In the genomic region with DNA sequence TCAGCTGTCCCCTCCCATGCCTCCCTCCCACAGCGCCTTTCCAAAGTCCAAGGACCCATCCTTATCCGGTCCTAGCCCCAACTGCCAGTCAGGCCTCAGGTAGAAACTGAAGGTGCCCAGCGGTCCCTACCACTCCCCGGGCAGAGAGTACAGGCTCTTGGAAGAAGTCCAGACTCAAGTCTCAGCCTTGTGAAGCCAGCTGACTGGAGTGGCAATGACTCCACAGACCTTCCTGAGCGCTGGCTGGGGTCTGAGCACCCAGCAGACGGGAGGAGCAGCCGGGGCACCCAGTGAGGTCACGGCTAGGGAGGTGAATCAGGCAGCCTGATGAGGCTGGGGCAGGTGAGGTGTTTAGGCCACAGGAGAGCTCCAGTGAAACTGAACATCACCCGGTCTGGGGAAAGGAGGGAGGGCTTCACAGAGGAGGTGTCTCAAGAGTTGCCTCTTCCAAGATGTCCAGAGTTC, we compare ENCODE assay signal across 15 cellular contexts.
DNase-seq lines count a peak whose midpoint lies in the region; ATAC-seq, FAIRE-seq and TF ChIP-seq lines count a peak whose summit lies in the region.
"Had no signal": no experiment of that assay in that cellular context is flagged by ENCODE, and none has a peak within 500 bp of the region (broad histone marks: within the 10 kb centered on the region; RNA-seq: fewer than 3 reads in every experiment).

No MANE protein-coding gene starts in this region.

- no peaks in the 10 kb centered on the region for H3K9me3 Mint-ChIP-seq in activated naive CD8-positive, alpha-beta T cell (ENCODE audit: low read depth)
- no peaks in the 10 kb centered on the region for H3K9me3 Mint-ChIP-seq in activated naive CD8-positive, alpha-beta T cell treated with anti-CD3 and anti-CD28 coated beads, Interleukin-2, amount 50 U/mL, for 24 hours
- no peaks in the 10 kb centered on the region for H3K9me3 Mint-ChIP-seq in T-helper 2 cell treated with Interferon-gamma antibody and Interleukin-4, amounts not matched to agents 5 μg/mL and 100 μg/mL, for 36 hours
- H3K9me3 Mint-ChIP-seq: activated T-helper 1 cell treated with anti-CD3 and anti-CD28 coated beads, Interleukin-12 subunit alpha, Interleukin-12 subunit beta, Interleukin-2, Interleukin-4 antibody, amounts not matched to agents 30 ng/mL and 10 ng/mL and 1 ng/mL, durations not matched to agents 14 hours and 24 hours and 36 hours had no signal

- H3K9ac ChIP-seq in H1 (replicated peaks in 1 of 4; ENCODE audit: extremely low read depth in 1 of 4, low read depth in 3 of 4, low read length in 3 of 4), result no peak overlapping the region

- CTCF ChIA-PET in H1 (lab: Charles Lee; ENCODE audit: partially characterized antibody), result interaction anchor here (0.9 to 1.9 kb wide), 4 partner anchors 23 to 58 kb away, joined by 3 to 11 read pairs (median 4); no protein-coding TSS in a partner anchor

- TF ChIP-seq CTCF in H1 (IDR thresholded peaks at IDR 0.05; ENCODE audit: control extremely low read depth in 1 of 3, insufficient read depth in 1 of 3, low read depth in 1 of 3, low read length in 3 of 3) (no peak), mucosa of descending colon (IDR thresholded peaks at IDR 0.05) (no peak), transverse colon (IDR thresholded peaks at IDR 0.05) (no peak)

- H3K27me3 Mint-ChIP-seq in activated naive CD8-positive, alpha-beta T cell, result no peaks in the 10 kb centered on the region
- H3K27me3 Mint-ChIP-seq in activated naive CD8-positive, alpha-beta T cell treated with anti-CD3 and anti-CD28 coated beads, Interleukin-2, amount 50 U/mL, for 24 hours, result no peaks in the 10 kb centered on the region
- H3K27me3 Mint-ChIP-seq in T-helper 2 cell treated with Interferon-gamma antibody and Interleukin-4, amounts not matched to agents 5 μg/mL and 100 μg/mL, for 36 hours (ENCODE audit: low read depth), result no peaks in the 10 kb centered on the region
- H3K27me3 Mint-ChIP-seq: activated CD4-positive, alpha-beta T cell treated with anti-CD3 and anti-CD28 coated beads for 36 hours had no signal

- 88% methylated on average over 9 of the region's 9 CpGs; no CpG with 5 or more reads in 1 of the 2 experiments for WGBS in H1 (ENCODE audit: extremely low coverage in 1 of 2, insufficient coverage in 1 of 2, insufficient read length in 1 of 2, insufficient replicate concordance in 2 of 2, low coverage in 1 of 2, low lambda C conversion rate in 2 of 2, missing lambda C conversion rate in 1 of 2), 2 experiments
- 51% methylated on average over 9 of the region's 9 CpGs; no CpG with 5 or more reads in 1 of the 2 donors for WGBS in transverse colon (ENCODE audit: low coverage in 1 of 2), 2 donors

- peak overlapping the region; percentile 19; the same call in 1 of the 2 replicates for H3K18ac ChIP-seq in H1 (ENCODE audit: extremely low read depth, low read length)

- no peaks in the 10 kb centered on the region for H3K27me3 ChIP-seq in H1 (replicated peaks in 1 of 4; ENCODE audit: control insufficient read depth in 3 of 4, extremely low read depth in 1 of 4, insufficient read depth in 3 of 4, low read length in 3 of 4)
- no peaks in the 10 kb centered on the region for H3K27me3 ChIP-seq in transverse colon
- H3K27me3 ChIP-seq: foreskin keratinocyte had no signal

- peaks cover 60% of the 10 kb centered on the region for H3K4me1 Mint-ChIP-seq in activated naive CD8-positive, alpha-beta T cell (ENCODE audit: low read depth)
- peaks cover 59% of the 10 kb centered on the region for H3K4me1 Mint-ChIP-seq in activated naive CD8-positive, alpha-beta T cell treated with anti-CD3 and anti-CD28 coated beads, Interleukin-2, amount 50 U/mL, for 24 hours
- H3K4me1 Mint-ChIP-seq in T-helper 2 cell treated with Interferon-gamma antibody and Interleukin-4, amounts not matched to agents 5 μg/mL and 100 μg/mL, for 36 hours (ENCODE audit: low read depth), result peaks cover 7% of the 10 kb centered on the region

- H2AFZ ChIP-seq in H1 (ENCODE audit: low read length), result no peak overlapping the region

- FAIRE-seq in H1 (lab: Jason Lieb, UNC), result no peak
- FAIRE-seq: G401.6 had no signal

- no peak overlapping the region for H2BK20ac ChIP-seq in H1 (ENCODE audit: low read length)

- peaks cover 0 to 40% of the 10 kb centered on the region in 2 experiments; a peak in 2 of 4 replicates for H3K79me2 ChIP-seq in H1 (ENCODE audit: control insufficient read depth in 1 of 2, insufficient read depth in 2 of 2, low read length in 2 of 2)

- no peak overlapping the region for H4K91ac ChIP-seq in H1 (replicated peaks; ENCODE audit: insufficient read length, low read length)

- H3K4ac ChIP-seq in H1 (replicated peaks; ENCODE audit: insufficient read length, low read depth, low read length), result peak overlapping the region; percentile 54

- no peak overlapping the region for H4K5ac ChIP-seq in H1 (ENCODE audit: insufficient read length, low read depth, low read length)

- H3K36me3 ChIP-seq in H1 (ENCODE audit: control insufficient read depth in 2 of 4, insufficient read depth in 4 of 4, low read length in 3 of 4), result no peaks in the 10 kb centered on the region
- H3K36me3 ChIP-seq in mucosa of descending colon (ENCODE audit: low read depth), result no peaks in the 10 kb centered on the region
- H3K36me3 ChIP-seq in transverse colon, result no peaks in the 10 kb centered on the region

- H3K14ac ChIP-seq in H1 (ENCODE audit: insufficient read length), result no peak overlapping the region

- H3K4me2 ChIP-seq in H1 (ENCODE audit: insufficient read depth in 1 of 2, low read depth in 2 of 2, low read length in 2 of 2), result no peak overlapping the region

- peak overlapping the region; percentile 71 for H2BK5ac ChIP-seq in H1 (ENCODE audit: low read depth, low read length)

- H2BK120ac ChIP-seq in H1 (replicated peaks; ENCODE audit: low read depth, low read length), result no peak overlapping the region

- TF ChIP-seq EP300 in H1 (IDR thresholded peaks at IDR 0.05; ENCODE audit: borderline replicate concordance in 1 of 2, low read depth in 2 of 2, low read length in 2 of 2), result no peak
- peak; percentile 53 for TF ChIP-seq EP300 in transverse colon (IDR thresholded peaks at IDR 0.05; ENCODE audit: low read depth)

- no peak for DNase-seq in activated naive CD8-positive, alpha-beta T cell treated with anti-CD3 and anti-CD28 coated beads, Interleukin-2, amount 50 U/mL, for 24 hours
- DNase-seq in H1 (ENCODE audit: low read depth in 1 of 2, low spot score in 2 of 2), result no peak
- DNase-seq in mucosa of descending colon, result peak; percentile 88 to 92 (median 88)
- peak; percentile 91 for DNase-seq in transverse colon
- no peak for DNase-seq in NCI-H446 (lab: John Stamatoyannopoulos, UW)
- no peak for DNase-seq in stimulated activated naive CD4-positive, alpha-beta T cell treated with Interleukin-2 at 50 U/mL for 16 hours (lab: John Stamatoyannopoulos, UW)
- DNase-seq in T-helper 2 cell treated with Interferon-gamma antibody and Interleukin-4, amounts not matched to agents 5 μg/mL and 100 μg/mL, for 36 hours (ENCODE audit: low spot score), result no peak
- DNase-seq: activated CD4-positive, alpha-beta T cell treated with anti-CD3 and anti-CD28 coated beads for 36 hours; aorta; foreskin keratinocyte; NCI-H2171; SHP77 treated with DMSO at 0.1 percent for 48 hours had no signal

- in situ Hi-C loops in transverse colon (cut with MboI; ENCODE audit: low pct_ligation_motif_present in 1 of 4, low pct_unique_long_range_greater_than_20kb in 1 of 4, low sequenced_read_pairs in 3 of 4), result no loop called here

- H4K20me1 ChIP-seq in H1 (replicated peaks in 1 of 2; ENCODE audit: control insufficient read depth in 1 of 2, insufficient read depth in 2 of 2, low read length in 2 of 2), result peaks cover 2 to 3% of the 10 kb centered on the region in 2 experiments

- H3K27ac ChIP-seq in H1 (ENCODE audit: low read depth, low read length) (0 out of 2 replicates have a peak overlapping the region, but pooled peaks have one; percentile 42), transverse colon (peak overlapping the region; percentile 86 to 91 (median 86))
- H3K27ac ChIP-seq: foreskin keratinocyte had no signal

- no peak overlapping the region for H3K23ac ChIP-seq in H1 (ENCODE audit: insufficient read length)

- no peaks in the 10 kb centered on the region for H3K23me2 ChIP-seq in H1 (ENCODE audit: low read depth, low read length)

- peaks cover 8% of the 10 kb centered on the region for H3K79me1 ChIP-seq in H1 (ENCODE audit: low read depth, low read length)

- peak overlapping the region; percentile 56; the same call in 1 of the 2 replicates for H2AK5ac ChIP-seq in H1 (ENCODE audit: low read depth, low read length)

- H3K27ac Mint-ChIP-seq in activated naive CD8-positive, alpha-beta T cell, result peak overlapping the region; percentile 54
- H3K27ac Mint-ChIP-seq in activated naive CD8-positive, alpha-beta T cell treated with anti-CD3 and anti-CD28 coated beads, Interleukin-2, amount 50 U/mL, for 24 hours, result no peak overlapping the region
- no peak overlapping the region for H3K27ac Mint-ChIP-seq in T-helper 2 cell treated with Interferon-gamma antibody and Interleukin-4, amounts not matched to agents 5 μg/mL and 100 μg/mL, for 36 hours
- H3K27ac Mint-ChIP-seq: activated CD4-positive, alpha-beta T cell treated with anti-CD3 and anti-CD28 coated beads for 36 hours; activated T-helper 1 cell treated with anti-CD3 and anti-CD28 coated beads, Interleukin-12 subunit alpha, Interleukin-12 subunit beta, Interleukin-2, Interleukin-4 antibody, amounts not matched to agents 30 ng/mL and 10 ng/mL and 1 ng/mL, durations not matched to agents 14 hours and 24 hours and 36 hours had no signal

- POLR2A ChIA-PET in H1 (lab: Charles Lee; ENCODE audit: partially characterized antibody), result interaction anchor here (1.1 kb wide), 1 partner anchor 22 kb away, joined by 3 read pairs; no protein-coding TSS in a partner anchor

- peaks cover 8 to 44% (median 28%) of the 10 kb centered on the region in 4 experiments for H3K4me1 ChIP-seq in H1 (replicated peaks in 1 of 4; ENCODE audit: control insufficient read depth in 3 of 4, insufficient read depth in 4 of 4, low read length in 3 of 4)
- H3K4me1 ChIP-seq in mucosa of descending colon (ENCODE audit: low read depth), result peaks cover 67% of the 10 kb centered on the region
- H3K4me1 ChIP-seq in transverse colon, result peaks cover 69 to 85% (median 76%) of the 10 kb centered on the region in 4 donors
- H3K4me1 ChIP-seq: foreskin keratinocyte had no signal

- no peak overlapping the region for H3K56ac ChIP-seq in H1 (replicated peaks; ENCODE audit: insufficient read length, low read depth, low read length)

- H2BK15ac ChIP-seq in H1 (ENCODE audit: low read length), result no peak overlapping the region

- no peak overlapping the region for H3K4me3 Mint-ChIP-seq in activated naive CD8-positive, alpha-beta T cell
- no peak overlapping the region for H3K4me3 Mint-ChIP-seq in activated naive CD8-positive, alpha-beta T cell treated with anti-CD3 and anti-CD28 coated beads, Interleukin-2, amount 50 U/mL, for 24 hours
- H3K4me3 Mint-ChIP-seq in T-helper 2 cell treated with Interferon-gamma antibody and Interleukin-4, amounts not matched to agents 5 μg/mL and 100 μg/mL, for 36 hours, result no peak overlapping the region
- H3K4me3 Mint-ChIP-seq: activated CD4-positive, alpha-beta T cell treated with anti-CD3 and anti-CD28 coated beads for 36 hours; activated T-helper 1 cell treated with anti-CD3 and anti-CD28 coated beads, Interleukin-12 subunit alpha, Interleukin-12 subunit beta, Interleukin-2, Interleukin-4 antibody, amounts not matched to agents 30 ng/mL and 10 ng/mL and 1 ng/mL, durations not matched to agents 14 hours and 24 hours and 36 hours had no signal

- intact Hi-C loops in mucosa of descending colon (cut with DNase I, micrococcal nuclease) (no loop called here), transverse colon (cut with DNase I; ENCODE audit: low total_unique reads) (no loop called here)

- no peaks in the 10 kb centered on the region for H3K9me3 ChIP-seq in H1 (ENCODE audit: insufficient read depth in 2 of 2, low read depth in 1 of 2, low read length in 1 of 2)
- H3K9me3 ChIP-seq in mucosa of descending colon, result no peaks in the 10 kb centered on the region
- H3K9me3 ChIP-seq in transverse colon, result no peaks in the 10 kb centered on the region

- no peak for TF ChIP-seq RAD21 in H1 (IDR thresholded peaks at IDR 0.05 in 1 of 2, conservative IDR thresholded peaks at IDR 0.05 in 1 of 2; ENCODE audit: low read depth in 2 of 2, low read length in 2 of 2)

- no peaks in the 10 kb centered on the region for H3K36me3 Mint-ChIP-seq in activated naive CD8-positive, alpha-beta T cell
- H3K36me3 Mint-ChIP-seq in activated naive CD8-positive, alpha-beta T cell treated with anti-CD3 and anti-CD28 coated beads, Interleukin-2, amount 50 U/mL, for 24 hours (ENCODE audit: low read depth), result peaks cover 3% of the 10 kb centered on the region
- H3K36me3 Mint-ChIP-seq in T-helper 2 cell treated with Interferon-gamma antibody and Interleukin-4, amounts not matched to agents 5 μg/mL and 100 μg/mL, for 36 hours (ENCODE audit: low read depth), result no peaks in the 10 kb centered on the region

- no peak for TF ChIP-seq POLR2A in H1 (IDR thresholded peaks at IDR 0.05; ENCODE audit: control extremely low read depth in 1 of 2, low read depth in 2 of 2, low read length in 2 of 2)
- TF ChIP-seq POLR2A in transverse colon (IDR thresholded peaks at IDR 0.05), result peak; percentile 59

- no peak overlapping the region for H3K4me3 ChIP-seq in H1 (ENCODE audit: extremely low read depth in 1 of 4, insufficient read depth in 2 of 4, low read depth in 3 of 4, low read length in 4 of 4)
- no peak overlapping the region for H3K4me3 ChIP-seq in mucosa of descending colon
- H3K4me3 ChIP-seq in transverse colon, result no peak overlapping the region

- 0 out of 2 replicates have a peak overlapping the region, but pooled peaks have one; percentile 64 for H2BK12ac ChIP-seq in H1 (ENCODE audit: low read depth, low read length)

- H4K8ac ChIP-seq in H1 (ENCODE audit: extremely low read depth, insufficient read depth, low read length), result peak overlapping the region; percentile 23; the same call in 1 of the 2 replicates

- no peak for ATAC-seq in activated naive CD8-positive, alpha-beta T cell treated with anti-CD3 and anti-CD28 coated beads, Interleukin-2, amount 50 U/mL, for 24 hours
- ATAC-seq in mucosa of descending colon, result peak; percentile 87
- ATAC-seq: activated CD4-positive, alpha-beta T cell treated with anti-CD3 and anti-CD28 coated beads for 36 hours; foreskin keratinocyte had no signal

Comparison
In these comparisons a context has a peak if more than half of its experiments do, and no peak if none do; other contexts are left out.
1. DNase-seq: peak in mucosa of descending colon (3 of 3) and transverse colon (single experiment); none in activated naive CD8-positive, alpha-beta T cell treated with anti-CD3 and anti-CD28 coated beads, Interleukin-2, amount 50 U/mL, for 24 hours (single experiment), H1 (0 of 2), NCI-H446 (0 of 2), stimulated activated naive CD4-positive, alpha-beta T cell treated with Interleukin-2 at 50 U/mL for 16 hours (single experiment) and T-helper 2 cell treated with Interferon-gamma antibody and Interleukin-4, amounts not matched to agents 5 μg/mL and 100 μg/mL, for 36 hours (single experiment).